Comparison of ENCODE assay signal across 8 cellular contexts in genomic region chr16:79605999-79606398, GRCh38. TPM values are rescaled to one million over a fixed set of nuclear protein-coding genes. Genes with fewer than 3 reads are reported as not detected.
DNase-seq lines count a peak whose midpoint lies in the region; ATAC-seq and TF ChIP-seq lines count a peak whose summit lies in the region.

No MANE protein-coding gene starts in this region.

- H3K9me3 ChIP-seq in right atrium auricular region (no peaks in the 10 kb centered on the region), hepatocyte (ENCODE audit: low read depth) (no peaks in the 10 kb centered on the region), uterus (no peaks in the 10 kb centered on the region), thyroid gland (no peaks in the 10 kb centered on the region), right cardiac atrium (ENCODE audit: control insufficient read depth, low read length) (no peaks in the 10 kb centered on the region)

- no peaks in the 10 kb centered on the region for H4K20me1 ChIP-seq in hepatocyte (ENCODE audit: insufficient read depth, poor library complexity, severe bottlenecking)

- no peak overlapping the region for H2AFZ ChIP-seq in hepatocyte

- TF ChIP-seq CTCF in right atrium auricular region (IDR thresholded peaks at IDR 0.05): no peak
- no peak for TF ChIP-seq CTCF in hepatocyte (IDR thresholded peaks at IDR 0.05; ENCODE audit: poor library complexity)
- TF ChIP-seq CTCF in uterus (IDR thresholded peaks at IDR 0.05): no peak
- no peak for TF ChIP-seq CTCF in thyroid gland (IDR thresholded peaks at IDR 0.05)

- no peak overlapping the region for H3K4me2 ChIP-seq in hepatocyte

- no peaks in the 10 kb centered on the region for H3K9me2 ChIP-seq in hepatocyte (replicated peaks; ENCODE audit: insufficient read depth)

- H3K79me2 ChIP-seq in hepatocyte: no peaks in the 10 kb centered on the region

- intact Hi-C loops in Right ventricle myocardium superior (cut with DNase I) (loop anchor here (10.0 kb wide), 1 partner anchor 1481 kb away; no protein-coding TSS in a partner anchor), uterus (cut with DNase I; ENCODE audit: low total_unique reads) (no loop called here), thyroid gland (cut with DNase I) (loop anchor here (10.0 kb wide), 1 partner anchor 1101 kb away; no protein-coding TSS in a partner anchor), right cardiac atrium (cut with DNase I) (loop anchor here in 3 of 4 donors (10.0 kb wide), 4 partner anchors 159 to 1481 kb away; no protein-coding TSS in a partner anchor)

- no peaks in the 10 kb centered on the region for H3K27me3 ChIP-seq in right atrium auricular region
- H3K27me3 ChIP-seq in hepatocyte: no peaks in the 10 kb centered on the region
- no peaks in the 10 kb centered on the region for H3K27me3 ChIP-seq in uterus
- no peaks in the 10 kb centered on the region for H3K27me3 ChIP-seq in thyroid gland
- H3K27me3 ChIP-seq in right cardiac atrium (ENCODE audit: control insufficient read depth, insufficient read depth): no peaks in the 10 kb centered on the region

- H3K4me1 ChIP-seq in right atrium auricular region: peaks cover 0 to 13% of the 10 kb centered on the region in 2 donors
- peaks cover 30% of the 10 kb centered on the region for H3K4me1 ChIP-seq in hepatocyte (ENCODE audit: insufficient read depth)
- H3K4me1 ChIP-seq in uterus: no peaks in the 10 kb centered on the region
- H3K4me1 ChIP-seq in thyroid gland: peaks cover 6 to 7% of the 10 kb centered on the region in 2 donors
- no peaks in the 10 kb centered on the region for H3K4me1 ChIP-seq in right cardiac atrium (ENCODE audit: control insufficient read depth, insufficient read depth, low read length)

- H3K4me3 ChIP-seq in right atrium auricular region (no peak overlapping the region), hepatocyte (no peak overlapping the region), uterus (no peak overlapping the region), thyroid gland (replicated peaks in 1 of 3) (no peak overlapping the region), right cardiac atrium (ENCODE audit: low read length) (no peak overlapping the region)

- no peaks in the 10 kb centered on the region for H3K36me3 ChIP-seq in right atrium auricular region
- no peaks in the 10 kb centered on the region for H3K36me3 ChIP-seq in hepatocyte (replicated peaks; ENCODE audit: insufficient read depth, low read depth)
- H3K36me3 ChIP-seq in uterus: no peaks in the 10 kb centered on the region
- H3K36me3 ChIP-seq in thyroid gland: no peaks in the 10 kb centered on the region

- TF ChIP-seq POLR2A in uterus (IDR thresholded peaks at IDR 0.05) (no peak), thyroid gland (IDR thresholded peaks at IDR 0.05) (no peak)

- 33% methylated on average over 7 of the region's 7 CpGs for WGBS in hepatocyte (ENCODE audit: low lambda C conversion rate, missing lambda C conversion rate)
- 69 to 72% methylated on average over 7 of the region's 7 CpGs for whole genome bisulfite sequencing in thyroid gland, 2 donors
- whole genome bisulfite sequencing in right cardiac atrium: 60% methylated on average over 7 of the region's 7 CpGs

- ATAC-seq in Right ventricle myocardium superior (ENCODE audit: poor library complexity) (no peak), right cardiac atrium (no peak)

- DNase-seq in right atrium auricular region (ENCODE audit: low spot score): peak; percentile 54
- no peak for DNase-seq in Right ventricle myocardium superior
- peak; percentile 63 for DNase-seq in NCI-H226
- peak; percentile 57 for DNase-seq in hepatocyte (ENCODE audit: low spot score)
- DNase-seq in uterus: peak; percentile 46 to 63
- no peak for DNase-seq in thyroid gland
- no peak for DNase-seq in activated CD8-positive, alpha-beta memory T cell treated with anti-CD3 and anti-CD28 coated beads, Interleukin-2, amount 50 U/mL, for 4 hours
- no peak for DNase-seq in right cardiac atrium

- H3K27ac ChIP-seq in right atrium auricular region (no peak overlapping the region), hepatocyte (no peak overlapping the region), uterus (peak overlapping the region; percentile 74 to 99), thyroid gland (no peak overlapping the region), right cardiac atrium (ENCODE audit: low read length) (no peak overlapping the region)

RNA-seq across cellular contexts. Expression of gene MAF, which starts 5.5 kb away (rescaled TPM):
- total RNA-seq in right atrium auricular region (10 to 100 TPM in 1 of 2 donors, 1 to 10 TPM in 1; 5.4 to 16.7 TPM), Right ventricle myocardium superior (19.6 TPM), hepatocyte (84.2 and 85.0 TPM in 2 replicates), uterus (10 to 100 TPM; 11.0 to 92.6 (median 26.3) TPM), thyroid gland (100 to 1,000 TPM in 1 of 4 donors, 10 to 100 TPM in 3; 59.7 to 158 (median 67.1) TPM), right cardiac atrium (10 to 100 TPM; 17.1 to 26.6 (median 18.8) TPM)
- polyA plus RNA-seq in hepatocyte (30.5 and 31.6 TPM in 2 replicates), right cardiac atrium (4.3 TPM)

Comparison
In these comparisons a context has a peak if more than half of its experiments do, and no peak if none do; other contexts are left out.
1. DNase-seq: peak in right atrium auricular region (single experiment), NCI-H226 (single experiment), hepatocyte (single experiment) and uterus (2 of 2); none in Right ventricle myocardium superior (single experiment), thyroid gland (0 of 2), activated CD8-positive, alpha-beta memory T cell treated with anti-CD3 and anti-CD28 coated beads, Interleukin-2, amount 50 U/mL, for 4 hours (single experiment) and right cardiac atrium (0 of 3).
2. H3K27ac ChIP-seq: peak in uterus (2 of 2); none in right atrium auricular region (0 of 2), hepatocyte (single experiment), thyroid gland (0 of 3) and right cardiac atrium (single experiment).